ENCODE assay signal across 13 cellular contexts in the genomic region with DNA sequence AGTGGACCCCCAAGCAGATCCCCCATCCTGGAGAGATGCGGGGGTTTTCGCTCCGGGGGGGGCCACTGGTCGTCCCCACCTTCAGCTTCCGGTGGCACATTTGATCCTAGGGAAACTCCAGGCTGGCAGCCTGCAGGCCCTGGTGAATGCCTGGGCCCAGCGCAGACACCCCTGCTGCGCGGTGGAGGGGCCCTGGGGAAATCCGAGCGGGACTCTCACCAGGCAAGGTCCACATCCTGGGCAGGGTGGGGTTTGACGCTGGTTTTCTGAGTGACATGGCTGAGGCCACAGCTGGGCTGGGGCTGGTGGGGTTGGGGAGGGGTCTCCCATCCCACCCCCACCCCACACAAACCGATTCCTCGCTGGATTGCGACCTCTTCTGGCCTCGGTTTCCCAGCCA. TPM values are rescaled to one million over a fixed set of nuclear protein-coding genes. Genes with fewer than 3 reads are reported as not detected.
DNase-seq lines count a peak whose midpoint lies in the region; ATAC-seq and TF ChIP-seq lines count a peak whose summit lies in the region.
"Not testable (repeated sequence)": the region's sequence is repeated elsewhere in the genome, so short reads cannot be mapped to it uniquely, and the experiment has no call there.
"Had no signal": no experiment of that assay in that cellular context is flagged by ENCODE, and none has a peak within 500 bp of the region (broad histone marks: within the 10 kb centered on the region; RNA-seq: fewer than 3 reads in every experiment).

No MANE protein-coding gene starts in this region.

- intact Hi-C loops in left colon (cut with DNase I, micrococcal nuclease); mucosa of descending colon (cut with DNase I, micrococcal nuclease): not testable (repeated sequence)

- peak; percentile 41 for ATAC-seq in GM18520 (IDR thresholded peaks at IDR 0.05; ENCODE audit: unreplicated experiment)
- ATAC-seq in HG03432 (IDR thresholded peaks at IDR 0.05; ENCODE audit: unreplicated experiment): peak; percentile 54
- peak in 3 of 4 experiments; percentile 18 to 62 (median 34) for ATAC-seq in T-cell (replicated peaks in 1 of 4)
- peak; percentile 26 to 40 for ATAC-seq in activated T-cell treated with anti-CD3 and anti-CD28 coated beads, Interleukin-2, amount 50 U/mL, for 72 hours (replicated peaks in 1 of 2)
- ATAC-seq in effector memory CD8-positive, alpha-beta T cell (replicated peaks): peak; percentile 74
- ATAC-seq in left colon: peak; percentile 47
- ATAC-seq in mucosa of descending colon: peak; percentile 42
- ATAC-seq in stimulated activated naive B cell treated with anti-CD40 and anti-IgM and Interleukin-4, amounts not matched to agents 10 μg/mL and 1 μg/mL and 100 μg/mL, for 72 hours (replicated peaks): peak; percentile 43 to 56

- not testable (repeated sequence) for TF ChIP-seq CTCF in mucosa of descending colon (IDR thresholded peaks at IDR 0.05)

- H3K27me3 Mint-ChIP-seq in T-cell; activated T-cell treated with anti-CD3 and anti-CD28 coated beads, Interleukin-2, amount 50 U/mL, for 72 hours (ENCODE audit: low read depth); effector memory CD8-positive, alpha-beta T cell; stimulated activated naive B cell treated with anti-CD40 and anti-IgM and Interleukin-4, amounts not matched to agents 10 μg/mL and 1 μg/mL and 100 μg/mL, for 72 hours: not testable (repeated sequence)

- not testable (repeated sequence) for H3K9me3 Mint-ChIP-seq in T-cell; activated T-cell treated with anti-CD3 and anti-CD28 coated beads, Interleukin-2, amount 50 U/mL, for 72 hours; effector memory CD8-positive, alpha-beta T cell; stimulated activated naive B cell treated with anti-CD40 and anti-IgM and Interleukin-4, amounts not matched to agents 10 μg/mL and 1 μg/mL and 100 μg/mL, for 72 hours

- POLR2A ChIA-PET in T-cell (lab: Charles Lee): not testable (repeated sequence)

- H3K4me1 ChIP-seq in mucosa of descending colon (ENCODE audit: low read depth): not testable (repeated sequence)

- not testable (repeated sequence) for H3K4me3 ChIP-seq in mucosa of descending colon

- H3K36me3 ChIP-seq in mucosa of descending colon (ENCODE audit: low read depth): not testable (repeated sequence)

- not testable (repeated sequence) for H3K36me3 Mint-ChIP-seq in T-cell; activated T-cell treated with anti-CD3 and anti-CD28 coated beads, Interleukin-2, amount 50 U/mL, for 72 hours (ENCODE audit: insufficient read depth in 2 of 2); effector memory CD8-positive, alpha-beta T cell (ENCODE audit: insufficient read depth); stimulated activated naive B cell treated with anti-CD40 and anti-IgM and Interleukin-4, amounts not matched to agents 10 μg/mL and 1 μg/mL and 100 μg/mL, for 72 hours

- H3K4me3 Mint-ChIP-seq in T-cell; activated T-cell treated with anti-CD3 and anti-CD28 coated beads, Interleukin-2, amount 50 U/mL, for 72 hours; effector memory CD8-positive, alpha-beta T cell; stimulated activated naive B cell treated with anti-CD40 and anti-IgM and Interleukin-4, amounts not matched to agents 10 μg/mL and 1 μg/mL and 100 μg/mL, for 72 hours: not testable (repeated sequence)

- CTCF ChIA-PET in T-cell (lab: Charles Lee): not testable (repeated sequence)

- not testable (repeated sequence) for H3K9me3 ChIP-seq in mucosa of descending colon

- not testable (repeated sequence) for H3K4me1 Mint-ChIP-seq in T-cell; activated T-cell treated with anti-CD3 and anti-CD28 coated beads, Interleukin-2, amount 50 U/mL, for 72 hours (ENCODE audit: low read depth); effector memory CD8-positive, alpha-beta T cell (ENCODE audit: low read depth in 2 of 2); stimulated activated naive B cell treated with anti-CD40 and anti-IgM and Interleukin-4, amounts not matched to agents 10 μg/mL and 1 μg/mL and 100 μg/mL, for 72 hours

- not testable (repeated sequence) for DNase-seq in T-cell; activated T-cell treated with anti-CD3 and anti-CD28 coated beads, Interleukin-2, amount 50 U/mL, for 72 hours; effector memory CD8-positive, alpha-beta T cell; left colon; mucosa of descending colon; stimulated activated naive B cell treated with anti-CD40 and anti-IgM and Interleukin-4, amounts not matched to agents 10 μg/mL and 1 μg/mL and 100 μg/mL, for 72 hours

- not testable (repeated sequence) for H3K27ac Mint-ChIP-seq in T-cell; activated T-cell treated with anti-CD3 and anti-CD28 coated beads, Interleukin-2, amount 50 U/mL, for 72 hours; effector memory CD8-positive, alpha-beta T cell; stimulated activated naive B cell treated with anti-CD40 and anti-IgM and Interleukin-4, amounts not matched to agents 10 μg/mL and 1 μg/mL and 100 μg/mL, for 72 hours

RNA-seq across cellular contexts. Expression of gene CA4, which starts 30.6 kb away (rescaled TPM):
- not detected for total RNA-seq in T-cell
- total RNA-seq in activated T-cell treated with anti-CD3 and anti-CD28 coated beads, Interleukin-2, amount 50 U/mL, for 72 hours: not detected
- 100 to 1,000 TPM; 394 to 509 TPM for total RNA-seq in left colon
- 100 to 1,000 TPM; 177 to 725 (median 673) TPM for total RNA-seq in mucosa of descending colon
- total RNA-seq: B cell, Daoy, HFFc6, HT-29, PC-9 had no signal

RNA-seq across cellular contexts. Expression of gene HEATR6, which starts 40.4 kb away (rescaled TPM):
- total RNA-seq in T-cell (10 to 100 TPM; 14.3 to 29.1 (median 21.9) TPM), left colon (1 to 10 TPM; 9.1 to 9.4 TPM), mucosa of descending colon (10 to 100 TPM in 2 of 3 donors, 1 to 10 TPM in 1; 8.7 to 23.2 (median 13.1) TPM)
- 10 to 100 TPM; 27.8 to 36.9 TPM for total RNA-seq in activated T-cell treated with anti-CD3 and anti-CD28 coated beads, Interleukin-2, amount 50 U/mL, for 72 hours

Comparison
In these comparisons a context has a peak if more than half of its experiments do, and no peak if none do; other contexts are left out.
1. RNA of gene CA4, which starts 30.6 kb away (total RNA-seq): 177 to 725 TPM in mucosa of descending colon and 394 to 509 TPM in left colon; not detected in T-cell and not detected in activated T-cell treated with anti-CD3 and anti-CD28 coated beads, Interleukin-2, amount 50 U/mL, for 72 hours; every median in the first group is over 100 times any median in the second.
2. Peak in every context shown above with its lines, with median percentiles within 50 percentile points of each other: ATAC-seq.